ENCODE assay signal across 1 cellular context in the genomic region with DNA sequence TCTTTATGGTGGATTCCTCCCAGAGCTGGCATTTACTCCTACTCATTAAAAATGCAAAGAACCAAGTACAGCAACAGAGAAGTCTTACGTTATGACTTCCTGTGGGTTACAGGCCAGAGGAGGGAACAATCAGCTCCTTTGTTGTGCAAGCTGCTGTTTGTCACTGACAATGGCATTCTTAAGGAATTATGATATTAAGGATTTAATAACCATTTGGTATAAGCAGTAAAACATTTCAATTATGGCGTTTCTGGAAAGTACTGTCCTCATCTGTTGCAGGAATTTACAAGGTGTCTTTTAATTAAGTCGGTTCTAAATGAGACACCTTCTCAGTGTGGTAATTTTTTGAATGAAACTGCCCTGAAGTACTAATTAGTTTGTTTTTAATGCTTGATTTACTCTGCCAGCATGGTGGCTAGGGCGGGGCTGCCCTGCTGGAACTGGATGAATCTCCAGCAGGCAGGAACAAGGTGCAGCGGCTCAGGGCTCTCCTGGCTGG.
TF ChIP-seq lines count a peak whose summit lies in the region.

No MANE protein-coding gene starts in this region.

TF ChIP-seq in IMR-90, 13 proteins besides CTCF, POLR2A, EP300 and RAD21:
- no peak for TF ChIP-seq SMC3 (IDR thresholded peaks at IDR 0.05; ENCODE audit: low read depth, low read length)
- no peak for TF ChIP-seq RCOR1 (IDR thresholded peaks at IDR 0.05; ENCODE audit: insufficient replicate concordance, low read length)
- no peak for TF ChIP-seq FOS (IDR thresholded peaks at IDR 0.05; ENCODE audit: low read depth, low read length)
- TF ChIP-seq MXI1 (IDR thresholded peaks at IDR 0.05; ENCODE audit: borderline replicate concordance, low read depth, low read length): no peak
- no peak for TF ChIP-seq MAFK (IDR thresholded peaks at IDR 0.05; ENCODE audit: low read depth, low read length)
- TF ChIP-seq CHD1 (IDR thresholded peaks at IDR 0.05; ENCODE audit: low read depth, low read length): no peak
- TF ChIP-seq, protein P1, sequence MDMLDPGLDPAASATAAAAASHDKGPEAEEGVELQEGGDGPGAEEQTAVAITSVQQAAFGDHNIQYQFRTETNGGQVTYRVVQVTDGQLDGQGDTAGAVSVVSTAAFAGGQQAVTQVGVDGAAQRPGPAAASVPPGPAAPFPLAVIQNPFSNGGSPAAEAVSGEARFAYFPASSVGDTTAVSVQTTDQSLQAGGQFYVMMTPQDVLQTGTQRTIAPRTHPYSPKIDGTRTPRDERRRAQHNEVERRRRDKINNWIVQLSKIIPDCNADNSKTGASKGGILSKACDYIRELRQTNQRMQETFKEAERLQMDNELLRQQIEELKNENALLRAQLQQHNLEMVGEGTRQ (IDR thresholded peaks at IDR 0.05; ENCODE audit: low read depth, low read length): no peak
- no peak for TF ChIP-seq BHLHE40 (IDR thresholded peaks at IDR 0.05; ENCODE audit: low read depth, low read length)
- no peak for TF ChIP-seq RFX5 (IDR thresholded peaks at IDR 0.05; ENCODE audit: low read depth, low read length)
- TF ChIP-seq NFE2L2 (IDR thresholded peaks at IDR 0.05; ENCODE audit: low read depth, low read length): no peak
- no peak for TF ChIP-seq MAZ (IDR thresholded peaks at IDR 0.05; ENCODE audit: borderline replicate concordance, low read depth, low read length)
- TF ChIP-seq ELK1 (IDR thresholded peaks at IDR 0.05; ENCODE audit: borderline replicate concordance, low read depth, low read length): no peak
- no peak for TF ChIP-seq CEBPB (IDR thresholded peaks at IDR 0.05; ENCODE audit: low read depth, low read length)
TF ChIP-seq in IMR-90: peak in this region for 0.
